1 cellular context compared by ENCODE assay signal in genomic region chr18:2571200-2572143, GRCh38.
A peak's percentile ranks its signal among the peaks of the same experiment; 100 is the strongest.
TF ChIP-seq lines count a peak whose summit lies in the region.

A gene with protein sequence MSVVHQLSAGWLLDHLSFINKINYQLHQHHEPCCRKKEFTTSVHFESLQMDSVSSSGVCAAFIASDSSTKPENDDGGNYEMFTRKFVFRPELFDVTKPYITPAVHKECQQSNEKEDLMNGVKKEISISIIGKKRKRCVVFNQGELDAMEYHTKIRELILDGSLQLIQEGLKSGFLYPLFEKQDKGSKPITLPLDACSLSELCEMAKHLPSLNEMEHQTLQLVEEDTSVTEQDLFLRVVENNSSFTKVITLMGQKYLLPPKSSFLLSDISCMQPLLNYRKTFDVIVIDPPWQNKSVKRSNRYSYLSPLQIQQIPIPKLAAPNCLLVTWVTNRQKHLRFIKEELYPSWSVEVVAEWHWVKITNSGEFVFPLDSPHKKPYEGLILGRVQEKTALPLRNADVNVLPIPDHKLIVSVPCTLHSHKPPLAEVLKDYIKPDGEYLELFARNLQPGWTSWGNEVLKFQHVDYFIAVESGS (minus strand): TSS chr18:2571505. CDS start chr18:2567216, 4,289 bp downstream.
TSS of gene NDC80 (plus strand) at chr18:2571557. CDS start at chr18:2572986, 1,429 bp downstream.

TF ChIP-seq in K562, 482 proteins besides CTCF, POLR2A, EP300 and RAD21 (continued from another document and continues in another):
- peak; percentile 84; the same call in 1 of the 2 replicates for TF ChIP-seq JUNB (CRISPR knock-in tag; conservative IDR thresholded peaks at IDR 0.05)
- TF ChIP-seq ILK (tag; IDR thresholded peaks at IDR 0.05; ENCODE audit: borderline replicate concordance, low read depth): no peak
- no peak for TF ChIP-seq ZNF133 (CRISPR knock-in tag; IDR thresholded peaks at IDR 0.05)
- peak; percentile 91 for TF ChIP-seq TCF7L2 (IDR thresholded peaks at IDR 0.05; ENCODE audit: low read depth, low read length)
- TF ChIP-seq, protein P1, sequence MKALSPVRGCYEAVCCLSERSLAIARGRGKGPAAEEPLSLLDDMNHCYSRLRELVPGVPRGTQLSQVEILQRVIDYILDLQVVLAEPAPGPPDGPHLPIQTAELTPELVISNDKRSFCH (CRISPR knock-in tag; IDR thresholded peaks at IDR 0.05): no peak
- TF ChIP-seq, protein P1 (tag; IDR thresholded peaks at IDR 0.05): peak; percentile 88
- peak; percentile 43 to 96; a peak in 2 of 4 replicates for TF ChIP-seq TBL1XR1 (IDR thresholded peaks at IDR 0.05; ENCODE audit: low read length in 2 of 2)
- TF ChIP-seq NR0B1 (IDR thresholded peaks at IDR 0.05; ENCODE audit: partially characterized antibody): no peak
- no peak for TF ChIP-seq ETS2 (tag; IDR thresholded peaks at IDR 0.05; ENCODE audit: borderline replicate concordance, poor library complexity, severe bottlenecking)
- TF ChIP-seq ZNF696 (CRISPR knock-in tag; conservative IDR thresholded peaks at IDR 0.05): no peak
- TF ChIP-seq, protein P2, sequence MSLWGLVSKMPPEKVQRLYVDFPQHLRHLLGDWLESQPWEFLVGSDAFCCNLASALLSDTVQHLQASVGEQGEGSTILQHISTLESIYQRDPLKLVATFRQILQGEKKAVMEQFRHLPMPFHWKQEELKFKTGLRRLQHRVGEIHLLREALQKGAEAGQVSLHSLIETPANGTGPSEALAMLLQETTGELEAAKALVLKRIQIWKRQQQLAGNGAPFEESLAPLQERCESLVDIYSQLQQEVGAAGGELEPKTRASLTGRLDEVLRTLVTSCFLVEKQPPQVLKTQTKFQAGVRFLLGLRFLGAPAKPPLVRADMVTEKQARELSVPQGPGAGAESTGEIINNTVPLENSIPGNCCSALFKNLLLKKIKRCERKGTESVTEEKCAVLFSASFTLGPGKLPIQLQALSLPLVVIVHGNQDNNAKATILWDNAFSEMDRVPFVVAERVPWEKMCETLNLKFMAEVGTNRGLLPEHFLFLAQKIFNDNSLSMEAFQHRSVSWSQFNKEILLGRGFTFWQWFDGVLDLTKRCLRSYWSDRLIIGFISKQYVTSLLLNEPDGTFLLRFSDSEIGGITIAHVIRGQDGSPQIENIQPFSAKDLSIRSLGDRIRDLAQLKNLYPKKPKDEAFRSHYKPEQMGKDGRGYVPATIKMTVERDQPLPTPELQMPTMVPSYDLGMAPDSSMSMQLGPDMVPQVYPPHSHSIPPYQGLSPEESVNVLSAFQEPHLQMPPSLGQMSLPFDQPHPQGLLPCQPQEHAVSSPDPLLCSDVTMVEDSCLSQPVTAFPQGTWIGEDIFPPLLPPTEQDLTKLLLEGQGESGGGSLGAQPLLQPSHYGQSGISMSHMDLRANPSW (CRISPR knock-in tag; IDR thresholded peaks at IDR 0.05): peak; percentile 79; the same call in 1 of the 2 replicates
- peak; percentile 80 to 95; a peak in 3 of 4 replicates for TF ChIP-seq SIN3A (IDR thresholded peaks at IDR 0.05; ENCODE audit: borderline replicate concordance in 2 of 2, control insufficient read depth in 1 of 2, low read depth in 2 of 2, low read length in 2 of 2)
- TF ChIP-seq MBD2 (IDR thresholded peaks at IDR 0.05; ENCODE audit: borderline replicate concordance, low read depth): peak; percentile 82
- TF ChIP-seq CBX2 (IDR thresholded peaks at IDR 0.05; ENCODE audit: insufficient read depth, low read length, poor library complexity, severe bottlenecking): no peak
- peak; percentile 81 for TF ChIP-seq KDM5B (IDR thresholded peaks at IDR 0.05; ENCODE audit: insufficient replicate concordance, low read depth, low read length)
- TF ChIP-seq TEAD4 (IDR thresholded peaks at IDR 0.05; ENCODE audit: low read length): peak; percentile 69
- no peak for TF ChIP-seq TEAD4 (CRISPR knock-in tag; IDR thresholded peaks at IDR 0.05; ENCODE audit: borderline replicate concordance)
- peak; percentile 90 for TF ChIP-seq L3MBTL2 (IDR thresholded peaks at IDR 0.05)
- TF ChIP-seq, protein P3, sequence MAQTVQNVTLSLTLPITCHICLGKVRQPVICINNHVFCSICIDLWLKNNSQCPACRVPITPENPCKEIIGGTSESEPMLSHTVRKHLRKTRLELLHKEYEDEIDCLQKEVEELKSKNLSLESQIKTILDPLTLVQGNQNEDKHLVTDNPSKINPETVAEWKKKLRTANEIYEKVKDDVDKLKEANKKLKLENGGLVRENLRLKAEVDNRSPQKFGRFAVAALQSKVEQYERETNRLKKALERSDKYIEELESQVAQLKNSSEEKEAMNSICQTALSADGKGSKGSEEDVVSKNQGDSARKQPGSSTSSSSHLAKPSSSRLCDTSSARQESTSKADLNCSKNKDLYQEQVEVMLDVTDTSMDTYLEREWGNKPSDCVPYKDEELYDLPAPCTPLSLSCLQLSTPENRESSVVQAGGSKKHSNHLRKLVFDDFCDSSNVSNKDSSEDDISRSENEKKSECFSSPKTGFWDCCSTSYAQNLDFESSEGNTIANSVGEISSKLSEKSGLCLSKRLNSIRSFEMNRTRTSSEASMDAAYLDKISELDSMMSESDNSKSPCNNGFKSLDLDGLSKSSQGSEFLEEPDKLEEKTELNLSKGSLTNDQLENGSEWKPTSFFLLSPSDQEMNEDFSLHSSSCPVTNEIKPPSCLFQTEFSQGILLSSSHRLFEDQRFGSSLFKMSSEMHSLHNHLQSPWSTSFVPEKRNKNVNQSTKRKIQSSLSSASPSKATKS (CRISPR knock-in tag; IDR thresholded peaks at IDR 0.05): no peak
- no peak for TF ChIP-seq ZNF445 (CRISPR knock-in tag; IDR thresholded peaks at IDR 0.05; ENCODE audit: low read depth)
- TF ChIP-seq ZNF76 (CRISPR knock-in tag; IDR thresholded peaks at IDR 0.05; ENCODE audit: borderline replicate concordance): no peak; the same call in 1 of the 2 replicates
- peak; percentile 65; the same call in 1 of the 2 replicates for TF ChIP-seq TOE1 (IDR thresholded peaks at IDR 0.05; ENCODE audit: borderline replicate concordance)
- TF ChIP-seq TOE1 (CRISPR knock-in tag; IDR thresholded peaks at IDR 0.05; ENCODE audit: borderline replicate concordance, low read depth): peak; percentile 87; the same call in 1 of the 2 replicates
- TF ChIP-seq, protein P4, sequence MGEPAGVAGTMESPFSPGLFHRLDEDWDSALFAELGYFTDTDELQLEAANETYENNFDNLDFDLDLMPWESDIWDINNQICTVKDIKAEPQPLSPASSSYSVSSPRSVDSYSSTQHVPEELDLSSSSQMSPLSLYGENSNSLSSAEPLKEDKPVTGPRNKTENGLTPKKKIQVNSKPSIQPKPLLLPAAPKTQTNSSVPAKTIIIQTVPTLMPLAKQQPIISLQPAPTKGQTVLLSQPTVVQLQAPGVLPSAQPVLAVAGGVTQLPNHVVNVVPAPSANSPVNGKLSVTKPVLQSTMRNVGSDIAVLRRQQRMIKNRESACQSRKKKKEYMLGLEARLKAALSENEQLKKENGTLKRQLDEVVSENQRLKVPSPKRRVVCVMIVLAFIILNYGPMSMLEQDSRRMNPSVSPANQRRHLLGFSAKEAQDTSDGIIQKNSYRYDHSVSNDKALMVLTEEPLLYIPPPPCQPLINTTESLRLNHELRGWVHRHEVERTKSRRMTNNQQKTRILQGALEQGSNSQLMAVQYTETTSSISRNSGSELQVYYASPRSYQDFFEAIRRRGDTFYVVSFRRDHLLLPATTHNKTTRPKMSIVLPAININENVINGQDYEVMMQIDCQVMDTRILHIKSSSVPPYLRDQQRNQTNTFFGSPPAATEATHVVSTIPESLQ (CRISPR knock-in tag; IDR thresholded peaks at IDR 0.05): peak; percentile 78
- peak; percentile 97 for TF ChIP-seq POLR2G (IDR thresholded peaks at IDR 0.05; ENCODE audit: low read depth, low read length)
- no peak; the same call in 1 of the 2 replicates for TF ChIP-seq SMARCA5 (IDR thresholded peaks at IDR 0.05)
- TF ChIP-seq, protein P5, sequence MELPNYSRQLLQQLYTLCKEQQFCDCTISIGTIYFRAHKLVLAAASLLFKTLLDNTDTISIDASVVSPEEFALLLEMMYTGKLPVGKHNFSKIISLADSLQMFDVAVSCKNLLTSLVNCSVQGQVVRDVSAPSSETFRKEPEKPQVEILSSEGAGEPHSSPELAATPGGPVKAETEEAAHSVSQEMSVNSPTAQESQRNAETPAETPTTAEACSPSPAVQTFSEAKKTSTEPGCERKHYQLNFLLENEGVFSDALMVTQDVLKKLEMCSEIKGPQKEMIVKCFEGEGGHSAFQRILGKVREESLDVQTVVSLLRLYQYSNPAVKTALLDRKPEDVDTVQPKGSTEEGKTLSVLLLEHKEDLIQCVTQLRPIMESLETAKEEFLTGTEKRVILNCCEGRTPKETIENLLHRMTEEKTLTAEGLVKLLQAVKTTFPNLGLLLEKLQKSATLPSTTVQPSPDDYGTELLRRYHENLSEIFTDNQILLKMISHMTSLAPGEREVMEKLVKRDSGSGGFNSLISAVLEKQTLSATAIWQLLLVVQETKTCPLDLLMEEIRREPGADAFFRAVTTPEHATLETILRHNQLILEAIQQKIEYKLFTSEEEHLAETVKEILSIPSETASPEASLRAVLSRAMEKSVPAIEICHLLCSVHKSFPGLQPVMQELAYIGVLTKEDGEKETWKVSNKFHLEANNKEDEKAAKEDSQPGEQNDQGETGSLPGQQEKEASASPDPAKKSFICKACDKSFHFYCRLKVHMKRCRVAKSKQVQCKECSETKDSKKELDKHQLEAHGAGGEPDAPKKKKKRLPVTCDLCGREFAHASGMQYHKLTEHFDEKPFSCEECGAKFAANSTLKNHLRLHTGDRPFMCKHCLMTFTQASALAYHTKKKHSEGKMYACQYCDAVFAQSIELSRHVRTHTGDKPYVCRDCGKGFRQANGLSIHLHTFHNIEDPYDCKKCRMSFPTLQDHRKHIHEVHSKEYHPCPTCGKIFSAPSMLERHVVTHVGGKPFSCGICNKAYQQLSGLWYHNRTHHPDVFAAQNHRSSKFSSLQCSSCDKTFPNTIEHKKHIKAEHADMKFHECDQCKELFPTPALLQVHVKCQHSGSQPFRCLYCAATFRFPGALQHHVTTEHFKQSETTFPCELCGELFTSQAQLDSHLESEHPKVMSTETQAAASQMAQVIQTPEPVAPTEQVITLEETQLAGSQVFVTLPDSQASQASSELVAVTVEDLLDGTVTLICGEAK (IDR thresholded peaks at IDR 0.05): peak; percentile 57; the same call in 1 of the 2 replicates
- TF ChIP-seq, protein P5 (CRISPR knock-in tag; IDR thresholded peaks at IDR 0.05): no peak; the same call in 1 of the 2 replicates
- TF ChIP-seq, protein P6, sequence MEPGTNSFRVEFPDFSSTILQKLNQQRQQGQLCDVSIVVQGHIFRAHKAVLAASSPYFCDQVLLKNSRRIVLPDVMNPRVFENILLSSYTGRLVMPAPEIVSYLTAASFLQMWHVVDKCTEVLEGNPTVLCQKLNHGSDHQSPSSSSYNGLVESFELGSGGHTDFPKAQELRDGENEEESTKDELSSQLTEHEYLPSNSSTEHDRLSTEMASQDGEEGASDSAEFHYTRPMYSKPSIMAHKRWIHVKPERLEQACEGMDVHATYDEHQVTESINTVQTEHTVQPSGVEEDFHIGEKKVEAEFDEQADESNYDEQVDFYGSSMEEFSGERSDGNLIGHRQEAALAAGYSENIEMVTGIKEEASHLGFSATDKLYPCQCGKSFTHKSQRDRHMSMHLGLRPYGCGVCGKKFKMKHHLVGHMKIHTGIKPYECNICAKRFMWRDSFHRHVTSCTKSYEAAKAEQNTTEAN (CRISPR knock-in tag; IDR thresholded peaks at IDR 0.05): no peak
- no peak for TF ChIP-seq CBX5 (IDR thresholded peaks at IDR 0.05; ENCODE audit: borderline replicate concordance, low read depth)
- TF ChIP-seq SREBF2 (CRISPR knock-in tag; IDR thresholded peaks at IDR 0.05): no peak
- no peak for TF ChIP-seq E4F1 (CRISPR knock-in tag; IDR thresholded peaks at IDR 0.05; ENCODE audit: borderline replicate concordance)
- peak; percentile 46; the same call in 1 of the 2 replicates for TF ChIP-seq HDAC8 (tag; IDR thresholded peaks at IDR 0.05)
